ENCODE assay signal across 8 cellular contexts in genomic region chr14:25150934-25151790, GRCh38.
DNase-seq lines count a peak whose midpoint lies in the region; FAIRE-seq and TF ChIP-seq lines count a peak whose summit lies in the region.

No MANE protein-coding gene starts in this region.

- no peaks in the 10 kb centered on the region for H3K4me1 ChIP-seq in HEK293 (ENCODE audit: control insufficient read depth, insufficient read depth, low read length)

- DNase-seq in CMK (ENCODE audit: low read depth) (peak; percentile 9), NCI-H2196 (lab: John Stamatoyannopoulos, UW; ENCODE audit: unreplicated experiment) (peak; percentile 41), amniotic stem cell (lab: John Stamatoyannopoulos, UW) (peak; percentile 52), inferior parietal cortex (ENCODE audit: extremely low spot score) (peak; percentile 69), urothelium cell line (ENCODE audit: low spot score) (peak; percentile 56), GOT3 (lab: John Stamatoyannopoulos, UW) (no peak)
- DNase-seq in NK-92 treated with Interleukin-12 subunit alpha and Interleukin-12 subunit beta, amount 100 ng/mL, for 24 hours (lab: John Stamatoyannopoulos, UW), result no peak

- CTCF ChIA-PET in HEK293 (lab: Yijun Ruan, JAX), result interaction anchor here (0.5 to 3.0 kb wide), 10 partner anchors 19 to 1228 kb away, joined by 3 to 35 read pairs (median 3); no protein-coding TSS in a partner anchor

- FAIRE-seq in urothelium cell line (lab: Jason Lieb, UNC), result no peak

- no peak overlapping the region for H3K4me3 ChIP-seq in HEK293 (ENCODE audit: low read depth, low read length)

- POLR2A ChIA-PET in HEK293 (lab: Yijun Ruan, JAX), result no interaction called here

- H3K9me3 ChIP-seq in HEK293 (ENCODE audit: control insufficient read depth, insufficient read depth, low read depth, low read length), result no peaks in the 10 kb centered on the region

- H3K27ac ChIP-seq in HEK293 (ENCODE audit: extremely low read depth, low read depth, low read length), result no peak overlapping the region

- no peaks in the 10 kb centered on the region for H3K36me3 ChIP-seq in HEK293 (ENCODE audit: control insufficient read depth in 2 of 2, insufficient read depth in 1 of 2, low read length in 2 of 2)

- no peak for TF ChIP-seq CTCF in HEK293 (tag by site-specific recombination; IDR thresholded peaks at IDR 0.05)

TF ChIP-seq in HEK293, 187 proteins besides CTCF, POLR2A, EP300 and RAD21:
- TF ChIP-seq BCL11A (tag by site-specific recombination; IDR thresholded peaks at IDR 0.05; ENCODE audit: low read depth) (no peak), FEZF1 (tag by site-specific recombination; IDR thresholded peaks at IDR 0.05) (no peak), SP7 (tag by site-specific recombination; IDR thresholded peaks at IDR 0.05) (no peak), GLI4 (tag by site-specific recombination; IDR thresholded peaks at IDR 0.05) (no peak), ZNF585B (tag by site-specific recombination; IDR thresholded peaks at IDR 0.05) (no peak), ZNF510 (tag by site-specific recombination; IDR thresholded peaks at IDR 0.05; ENCODE audit: insufficient replicate concordance) (no peak), ZNF654 (tag by site-specific recombination; IDR thresholded peaks at IDR 0.05; ENCODE audit: low read depth) (peak; percentile 57)
TF ChIP-seq in HEK293: peak in this region for 1.

Comparison
In these comparisons a context has a peak if more than half of its experiments do, and no peak if none do; other contexts are left out.
1. DNase-seq: peak in CMK (single experiment), NCI-H2196 (single experiment), amniotic stem cell (single experiment), inferior parietal cortex (single experiment) and urothelium cell line (single experiment); none in NK-92 treated with Interleukin-12 subunit alpha and Interleukin-12 subunit beta, amount 100 ng/mL, for 24 hours (single experiment) and GOT3 (single experiment).